Comparison of ENCODE assay signal across 2 cellular contexts in the genomic region with DNA sequence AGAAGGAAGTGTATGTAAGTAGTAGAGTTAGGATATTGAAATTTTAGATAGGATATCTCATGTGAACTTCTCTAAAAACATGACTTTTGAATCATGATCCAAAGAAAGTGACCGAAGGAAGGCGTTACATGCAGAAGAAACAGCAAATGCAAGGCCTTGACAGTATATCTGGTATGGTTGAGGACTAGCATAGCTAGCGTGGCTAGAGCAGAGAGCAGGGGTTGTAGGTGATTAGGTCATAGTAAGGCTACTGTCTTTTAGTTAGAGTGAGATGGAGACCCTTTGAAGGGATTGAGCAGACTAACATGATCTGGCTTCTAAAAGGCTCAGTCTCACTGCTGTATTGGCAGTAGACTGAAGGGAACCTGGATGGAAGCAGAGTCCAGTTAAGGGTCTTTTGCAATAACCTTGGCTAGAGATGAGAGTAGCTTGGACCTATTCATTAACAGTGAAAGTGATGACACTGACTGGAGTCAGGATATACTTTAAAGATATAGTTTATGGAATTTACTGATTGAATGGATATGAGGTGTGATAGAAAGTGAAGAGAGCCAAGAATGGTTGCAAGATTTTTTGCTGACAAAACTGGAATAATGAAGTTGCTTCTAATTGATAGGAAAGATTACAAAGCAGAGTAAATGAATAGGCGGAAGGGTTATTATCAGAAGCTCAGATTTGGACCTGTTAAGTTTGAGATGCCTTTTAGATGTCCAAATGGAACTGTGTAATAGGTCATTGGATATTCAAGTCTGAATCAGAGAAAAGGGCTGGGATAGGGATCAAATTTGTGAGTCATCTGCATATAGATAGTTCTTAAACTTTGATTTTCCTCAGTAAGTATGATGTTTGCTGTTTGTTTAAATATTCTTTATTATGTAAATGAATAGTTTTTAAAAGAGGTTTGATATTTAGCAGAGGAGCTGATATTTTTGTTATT.
TF ChIP-seq lines count a peak whose summit lies in the region.

No MANE protein-coding gene starts in this region.

TF ChIP-seq in IMR-90, 13 proteins besides CTCF, POLR2A, EP300 and RAD21:
- TF ChIP-seq RCOR1 (IDR thresholded peaks at IDR 0.05; ENCODE audit: insufficient replicate concordance, low read length) (no peak), USF2 (IDR thresholded peaks at IDR 0.05; ENCODE audit: low read depth, low read length) (no peak), FOS (IDR thresholded peaks at IDR 0.05; ENCODE audit: low read depth, low read length) (no peak), SMC3 (IDR thresholded peaks at IDR 0.05; ENCODE audit: low read depth, low read length) (no peak), MAFK (IDR thresholded peaks at IDR 0.05; ENCODE audit: low read depth, low read length) (no peak), RFX5 (IDR thresholded peaks at IDR 0.05; ENCODE audit: low read depth, low read length) (no peak), MAZ (IDR thresholded peaks at IDR 0.05; ENCODE audit: borderline replicate concordance, low read depth, low read length) (no peak), NFE2L2 (IDR thresholded peaks at IDR 0.05; ENCODE audit: low read depth, low read length) (no peak)
- TF ChIP-seq, protein P1, sequence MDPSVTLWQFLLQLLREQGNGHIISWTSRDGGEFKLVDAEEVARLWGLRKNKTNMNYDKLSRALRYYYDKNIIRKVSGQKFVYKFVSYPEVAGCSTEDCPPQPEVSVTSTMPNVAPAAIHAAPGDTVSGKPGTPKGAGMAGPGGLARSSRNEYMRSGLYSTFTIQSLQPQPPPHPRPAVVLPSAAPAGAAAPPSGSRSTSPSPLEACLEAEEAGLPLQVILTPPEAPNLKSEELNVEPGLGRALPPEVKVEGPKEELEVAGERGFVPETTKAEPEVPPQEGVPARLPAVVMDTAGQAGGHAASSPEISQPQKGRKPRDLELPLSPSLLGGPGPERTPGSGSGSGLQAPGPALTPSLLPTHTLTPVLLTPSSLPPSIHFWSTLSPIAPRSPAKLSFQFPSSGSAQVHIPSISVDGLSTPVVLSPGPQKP (IDR thresholded peaks at IDR 0.05; ENCODE audit: borderline replicate concordance, low read depth, low read length): no peak

TF ChIP-seq in WTC11, 78 proteins besides CTCF, POLR2A, EP300 and RAD21:
- TF ChIP-seq EMX1 (CRISPR knock-in tag; IDR thresholded peaks at IDR 0.05) (no peak), RORB (CRISPR knock-in tag; IDR thresholded peaks at IDR 0.05) (no peak), ATF2 (CRISPR knock-in tag; IDR thresholded peaks at IDR 0.05; ENCODE audit: borderline replicate concordance, low read depth) (no peak), E2F4 (CRISPR knock-in tag; IDR thresholded peaks at IDR 0.05; ENCODE audit: borderline replicate concordance, low read depth) (no peak), TCF7 (CRISPR knock-in tag; IDR thresholded peaks at IDR 0.05; ENCODE audit: low read depth) (no peak), NFE2L1 (CRISPR knock-in tag; IDR thresholded peaks at IDR 0.05) (no peak), AR (CRISPR knock-in tag; IDR thresholded peaks at IDR 0.05) (no peak), ZNF317 (CRISPR knock-in tag; IDR thresholded peaks at IDR 0.05; ENCODE audit: borderline replicate concordance, low read depth) (no peak), ZNF671 (CRISPR knock-in tag; IDR thresholded peaks at IDR 0.05) (no peak), ESRRA (CRISPR knock-in tag; IDR thresholded peaks at IDR 0.05; ENCODE audit: borderline replicate concordance) (no peak), ZNF423 (CRISPR knock-in tag; IDR thresholded peaks at IDR 0.05) (no peak), NR1H2 (CRISPR knock-in tag; IDR thresholded peaks at IDR 0.05) (no peak), JUN (CRISPR knock-in tag; IDR thresholded peaks at IDR 0.05) (no peak)
- TF ChIP-seq, protein P2, sequence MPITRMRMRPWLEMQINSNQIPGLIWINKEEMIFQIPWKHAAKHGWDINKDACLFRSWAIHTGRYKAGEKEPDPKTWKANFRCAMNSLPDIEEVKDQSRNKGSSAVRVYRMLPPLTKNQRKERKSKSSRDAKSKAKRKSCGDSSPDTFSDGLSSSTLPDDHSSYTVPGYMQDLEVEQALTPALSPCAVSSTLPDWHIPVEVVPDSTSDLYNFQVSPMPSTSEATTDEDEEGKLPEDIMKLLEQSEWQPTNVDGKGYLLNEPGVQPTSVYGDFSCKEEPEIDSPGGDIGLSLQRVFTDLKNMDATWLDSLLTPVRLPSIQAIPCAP (CRISPR knock-in tag; IDR thresholded peaks at IDR 0.05): no peak
- TF ChIP-seq, protein P3, sequence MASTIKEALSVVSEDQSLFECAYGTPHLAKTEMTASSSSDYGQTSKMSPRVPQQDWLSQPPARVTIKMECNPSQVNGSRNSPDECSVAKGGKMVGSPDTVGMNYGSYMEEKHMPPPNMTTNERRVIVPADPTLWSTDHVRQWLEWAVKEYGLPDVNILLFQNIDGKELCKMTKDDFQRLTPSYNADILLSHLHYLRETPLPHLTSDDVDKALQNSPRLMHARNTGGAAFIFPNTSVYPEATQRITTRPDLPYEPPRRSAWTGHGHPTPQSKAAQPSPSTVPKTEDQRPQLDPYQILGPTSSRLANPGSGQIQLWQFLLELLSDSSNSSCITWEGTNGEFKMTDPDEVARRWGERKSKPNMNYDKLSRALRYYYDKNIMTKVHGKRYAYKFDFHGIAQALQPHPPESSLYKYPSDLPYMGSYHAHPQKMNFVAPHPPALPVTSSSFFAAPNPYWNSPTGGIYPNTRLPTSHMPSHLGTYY (CRISPR knock-in tag; IDR thresholded peaks at IDR 0.05): no peak
- TF ChIP-seq, protein P4, sequence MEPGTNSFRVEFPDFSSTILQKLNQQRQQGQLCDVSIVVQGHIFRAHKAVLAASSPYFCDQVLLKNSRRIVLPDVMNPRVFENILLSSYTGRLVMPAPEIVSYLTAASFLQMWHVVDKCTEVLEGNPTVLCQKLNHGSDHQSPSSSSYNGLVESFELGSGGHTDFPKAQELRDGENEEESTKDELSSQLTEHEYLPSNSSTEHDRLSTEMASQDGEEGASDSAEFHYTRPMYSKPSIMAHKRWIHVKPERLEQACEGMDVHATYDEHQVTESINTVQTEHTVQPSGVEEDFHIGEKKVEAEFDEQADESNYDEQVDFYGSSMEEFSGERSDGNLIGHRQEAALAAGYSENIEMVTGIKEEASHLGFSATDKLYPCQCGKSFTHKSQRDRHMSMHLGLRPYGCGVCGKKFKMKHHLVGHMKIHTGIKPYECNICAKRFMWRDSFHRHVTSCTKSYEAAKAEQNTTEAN (CRISPR knock-in tag; IDR thresholded peaks at IDR 0.05): no peak
- TF ChIP-seq, protein P5, sequence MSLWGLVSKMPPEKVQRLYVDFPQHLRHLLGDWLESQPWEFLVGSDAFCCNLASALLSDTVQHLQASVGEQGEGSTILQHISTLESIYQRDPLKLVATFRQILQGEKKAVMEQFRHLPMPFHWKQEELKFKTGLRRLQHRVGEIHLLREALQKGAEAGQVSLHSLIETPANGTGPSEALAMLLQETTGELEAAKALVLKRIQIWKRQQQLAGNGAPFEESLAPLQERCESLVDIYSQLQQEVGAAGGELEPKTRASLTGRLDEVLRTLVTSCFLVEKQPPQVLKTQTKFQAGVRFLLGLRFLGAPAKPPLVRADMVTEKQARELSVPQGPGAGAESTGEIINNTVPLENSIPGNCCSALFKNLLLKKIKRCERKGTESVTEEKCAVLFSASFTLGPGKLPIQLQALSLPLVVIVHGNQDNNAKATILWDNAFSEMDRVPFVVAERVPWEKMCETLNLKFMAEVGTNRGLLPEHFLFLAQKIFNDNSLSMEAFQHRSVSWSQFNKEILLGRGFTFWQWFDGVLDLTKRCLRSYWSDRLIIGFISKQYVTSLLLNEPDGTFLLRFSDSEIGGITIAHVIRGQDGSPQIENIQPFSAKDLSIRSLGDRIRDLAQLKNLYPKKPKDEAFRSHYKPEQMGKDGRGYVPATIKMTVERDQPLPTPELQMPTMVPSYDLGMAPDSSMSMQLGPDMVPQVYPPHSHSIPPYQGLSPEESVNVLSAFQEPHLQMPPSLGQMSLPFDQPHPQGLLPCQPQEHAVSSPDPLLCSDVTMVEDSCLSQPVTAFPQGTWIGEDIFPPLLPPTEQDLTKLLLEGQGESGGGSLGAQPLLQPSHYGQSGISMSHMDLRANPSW (CRISPR knock-in tag; conservative IDR thresholded peaks at IDR 0.05; ENCODE audit: low read depth): no peak
- TF ChIP-seq, protein P6, sequence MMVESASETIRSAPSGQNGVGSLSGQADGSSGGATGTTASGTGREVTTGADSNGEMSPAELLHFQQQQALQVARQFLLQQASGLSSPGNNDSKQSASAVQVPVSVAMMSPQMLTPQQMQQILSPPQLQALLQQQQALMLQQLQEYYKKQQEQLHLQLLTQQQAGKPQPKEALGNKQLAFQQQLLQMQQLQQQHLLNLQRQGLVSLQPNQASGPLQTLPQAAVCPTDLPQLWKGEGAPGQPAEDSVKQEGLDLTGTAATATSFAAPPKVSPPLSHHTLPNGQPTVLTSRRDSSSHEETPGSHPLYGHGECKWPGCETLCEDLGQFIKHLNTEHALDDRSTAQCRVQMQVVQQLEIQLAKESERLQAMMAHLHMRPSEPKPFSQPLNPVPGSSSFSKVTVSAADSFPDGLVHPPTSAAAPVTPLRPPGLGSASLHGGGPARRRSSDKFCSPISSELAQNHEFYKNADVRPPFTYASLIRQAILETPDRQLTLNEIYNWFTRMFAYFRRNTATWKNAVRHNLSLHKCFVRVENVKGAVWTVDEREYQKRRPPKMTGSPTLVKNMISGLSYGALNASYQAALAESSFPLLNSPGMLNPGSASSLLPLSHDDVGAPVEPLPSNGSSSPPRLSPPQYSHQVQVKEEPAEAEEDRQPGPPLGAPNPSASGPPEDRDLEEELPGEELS (CRISPR knock-in tag; IDR thresholded peaks at IDR 0.05): no peak
